In genomic region chr7:1055084-1055450, GRCh38 we compare ENCODE assay signal across 8 cellular contexts. TPM values are rescaled to one million over a fixed set of nuclear protein-coding genes. Genes with fewer than 3 reads are reported as not detected.
DNase-seq lines count a peak whose midpoint lies in the region; ATAC-seq, FAIRE-seq and TF ChIP-seq lines count a peak whose summit lies in the region.

No MANE protein-coding gene starts in this region.

- no peak overlapping the region for H2AFZ ChIP-seq in HepG2 (ENCODE audit: low read length)

- H3K36me3 ChIP-seq in liver (ENCODE audit: control insufficient read depth in 4 of 4, insufficient read depth in 3 of 4, low read depth in 1 of 4, low read length in 3 of 4) (no peaks in the 10 kb centered on the region), HepG2 (replicated peaks in 1 of 2; ENCODE audit: control insufficient read depth in 1 of 2, insufficient read depth in 2 of 2, low read length in 2 of 2) (peaks cover 8 to 14% of the 10 kb centered on the region in 2 experiments; a peak in 4 of 5 replicates), adrenal gland (replicated peaks in 1 of 2) (no peaks in the 10 kb centered on the region), thymus (ENCODE audit: control insufficient read depth, insufficient read depth) (peaks cover 4% of the 10 kb centered on the region)

- intact Hi-C loops in HepG2 (cut with micrococcal nuclease; ENCODE audit: unreplicated experiment) = no loop called here
- intact Hi-C loops in adrenal gland (cut with DNase I) = no loop called here

- in situ Hi-C loops in HepG2 (cut with HindIII; ENCODE audit: extremely low pct_ligation_motif_present, low pct_unique_long_range_greater_than_20kb) = no loop called here

- no peak for TF ChIP-seq POLR2A in HepG2 (IDR thresholded peaks at IDR 0.05; ENCODE audit: insufficient read depth in 1 of 2, low read depth in 2 of 2, low read length in 2 of 2)
- TF ChIP-seq POLR2A in adrenal gland (IDR thresholded peaks at IDR 0.05) = no peak

- H3K79me2 ChIP-seq in HepG2 (ENCODE audit: insufficient read depth, low read length) = no peaks in the 10 kb centered on the region

- TF ChIP-seq CTCF in liver (IDR thresholded peaks at IDR 0.05; ENCODE audit: low read depth, low read length, missing input control) = no peak
- no peak for TF ChIP-seq CTCF in HepG2 (CRISPR knock-in tag; IDR thresholded peaks at IDR 0.05)
- no peak for TF ChIP-seq CTCF in adrenal gland (IDR thresholded peaks at IDR 0.05)

- CTCF ChIA-PET in HepG2 (lab: Yijun Ruan, JAX; ENCODE audit: low intra/inter-chr PET ratio, low total read pairs) = no interaction called here

- FAIRE-seq in HepG2 (lab: Jason Lieb, UNC) = no peak

- no TSS peak for BruUV-seq in HepG2 (replicated peaks; lab: Mats Ljungman, UMichigan)

- H3K9me3 ChIP-seq in liver (ENCODE audit: control insufficient read depth in 4 of 4, low read length in 3 of 4) (no peaks in the 10 kb centered on the region), HepG2 (ENCODE audit: low read length) (no peaks in the 10 kb centered on the region), adrenal gland (replicated peaks in 1 of 3) (no peaks in the 10 kb centered on the region), thymus (ENCODE audit: control insufficient read depth) (no peaks in the 10 kb centered on the region)

- H3K4me2 ChIP-seq in HepG2 (ENCODE audit: low read depth, low read length) = no peak overlapping the region

- H3K27me3 ChIP-seq in liver (ENCODE audit: control insufficient read depth in 4 of 4, insufficient read depth in 4 of 4, low read length in 3 of 4) (no peaks in the 10 kb centered on the region), HepG2 (ENCODE audit: control insufficient read depth in 1 of 2, insufficient read depth in 2 of 2, low read length in 2 of 2) (no peaks in the 10 kb centered on the region), adrenal gland (no peaks in the 10 kb centered on the region), thymus (ENCODE audit: control insufficient read depth, insufficient read depth) (no peaks in the 10 kb centered on the region)

- ATAC-seq in HepG2 (no peak), HG03159 (IDR thresholded peaks at IDR 0.05; ENCODE audit: unreplicated experiment) (no peak), HG02885 (IDR thresholded peaks at IDR 0.05; ENCODE audit: poor library complexity, unreplicated experiment) (no peak)

- H4K20me1 ChIP-seq in HepG2 (ENCODE audit: insufficient read depth, low read length) = no peaks in the 10 kb centered on the region

- peaks cover 1 to 33% (median 6%) of the 10 kb centered on the region in 4 donors for H3K4me1 ChIP-seq in liver (ENCODE audit: control insufficient read depth in 4 of 4, insufficient read depth in 4 of 4, low read length in 3 of 4)
- no peaks in the 10 kb centered on the region for H3K4me1 ChIP-seq in HepG2 (ENCODE audit: insufficient read depth, low read length)
- peaks cover 0 to 40% of the 10 kb centered on the region in 2 donors for H3K4me1 ChIP-seq in adrenal gland (replicated peaks in 1 of 2)
- peaks cover 6% of the 10 kb centered on the region for H3K4me1 ChIP-seq in thymus (ENCODE audit: control insufficient read depth, insufficient read depth, low read length)

- TF ChIP-seq RAD21 in liver (IDR thresholded peaks at IDR 0.05) = no peak
- no peak for TF ChIP-seq RAD21 in HepG2 (CRISPR knock-in tag; IDR thresholded peaks at IDR 0.05)

- POLR2A ChIA-PET in HepG2 (lab: Yijun Ruan, JAX) = no interaction called here

- TF ChIP-seq EP300 in HepG2 (IDR thresholded peaks at IDR 0.05; ENCODE audit: low read depth in 2 of 2, low read length in 2 of 2) (no peak), HepG2 (CRISPR knock-in tag; IDR thresholded peaks at IDR 0.05; ENCODE audit: borderline replicate concordance) (no peak)

- H3K27ac ChIP-seq in liver (ENCODE audit: low read depth in 1 of 2, low read length in 2 of 2) (no peak overlapping the region), HepG2 (ENCODE audit: extremely low read length, insufficient read depth, low read length) (no peak overlapping the region), adrenal gland (peak overlapping the region in 2 of 5 donors; percentile 73 to 88), thymus (ENCODE audit: low read depth) (peak overlapping the region; percentile 25)

- 67% methylated on average over 22 of the region's 22 CpGs for WGBS in liver
- 97% methylated on average over 12 of the region's 22 CpGs for whole genome bisulfite sequencing in HepG2 (ENCODE audit: low lambda C conversion rate)
- WGBS in adrenal gland, 4 donors = 46 to 66% (median 61%) methylated on average over 16 to 22 of the region's 22 CpGs
- 5% methylated on average over 22 of the region's 22 CpGs for WGBS in thymus

- H3K4me3 ChIP-seq in liver (ENCODE audit: low read depth in 1 of 3, low read length in 3 of 3) (no peak overlapping the region), HepG2 (replicated peaks in 1 of 3; ENCODE audit: insufficient read depth in 1 of 3, low read depth in 2 of 3, low read length in 3 of 3) (no peak overlapping the region), adrenal gland (no peak overlapping the region), thymus (ENCODE audit: low read length) (peak overlapping the region; percentile 11)

- no peak overlapping the region for H3K9ac ChIP-seq in liver (ENCODE audit: low read depth in 1 of 2, low read length in 2 of 2)
- H3K9ac ChIP-seq in HepG2 (ENCODE audit: insufficient read depth, low read depth, low read length) = no peak overlapping the region

- DNase-seq in HepG2 (ENCODE audit: low spot score) = no peak
- DNase-seq in adrenal gland = peak in 5 of 7 donors; percentile 41 to 88 (median 51)
- peak; percentile 75 for DNase-seq in medulla oblongata (ENCODE audit: extremely low spot score)
- no peak for DNase-seq in NCI-H1930 (lab: John Stamatoyannopoulos, UW)

TF ChIP-seq in liver, 16 proteins besides CTCF, POLR2A, EP300 and RAD21 (continues in another document):
- peak; percentile 16 for TF ChIP-seq NR2F2 (IDR thresholded peaks at IDR 0.05)

TF ChIP-seq in HepG2, 621 proteins besides CTCF, POLR2A, EP300 and RAD21 (continues in another document):
- TF ChIP-seq, protein P1, sequence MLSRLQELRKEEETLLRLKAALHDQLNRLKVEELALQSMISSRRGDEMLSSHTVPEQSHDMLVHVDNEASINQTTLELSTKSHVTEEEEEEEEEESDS (CRISPR knock-in tag; IDR thresholded peaks at IDR 0.05; ENCODE audit: borderline replicate concordance) = no peak

RNA-seq across cellular contexts. Expression of gene GPR146, which starts 10.7 kb away (rescaled TPM):
- total RNA-seq in liver = 10 to 100 TPM; 27.9 to 33.5 TPM
- 10 to 100 TPM; 15.5 to 25.4 TPM for polyA plus RNA-seq in liver
- 0.84 and 2.0 TPM in 2 replicates for total RNA-seq in HepG2 (2016; rRNA removed; fragmentation: Illumina TruSeq; extraction: Trizol)
- 0.91 and 1.1 TPM in 2 replicates for total RNA-seq in HepG2 (2016; cell fraction: cytosol; rRNA removed; fragmentation: Illumina TruSeq; extraction: Trizol; ENCODE audit: low read depth)
- 0.89 and 1.2 TPM in 2 replicates for total RNA-seq in HepG2 (2016; cell fraction: insoluble cytoplasmic fraction; rRNA removed; fragmentation: Illumina TruSeq; extraction: Trizol)
- 1.9 and 2.7 TPM in 2 replicates for total RNA-seq in HepG2 (2016; cell fraction: membrane; rRNA removed; fragmentation: Illumina TruSeq; extraction: Trizol)
- 1.1 and 3.4 TPM in 2 replicates for total RNA-seq in HepG2 (2016; cell fraction: nucleus; rRNA removed; fragmentation: Illumina TruSeq; extraction: Trizol)
- polyA plus RNA-seq in HepG2 (2011; rRNA removed) = 15.9 and 17.2 TPM in 2 replicates
- 11.4 and 22.4 TPM in 2 replicates for polyA plus RNA-seq in HepG2 (2011; cell fraction: cytosol; rRNA removed)
- polyA plus RNA-seq in HepG2 (2011; cell fraction: nucleus; rRNA removed) = 18.2 and 25.0 TPM in 2 replicates
- polyA plus RNA-seq in HepG2 (2012) = 4.5 and 5.3 TPM in 2 replicates
- polyA plus RNA-seq in HepG2 (2016; cell fraction: cytosol; fragmentation: Illumina TruSeq; extraction: Trizol; ENCODE audit: low read depth) = 2.1 and 2.2 TPM in 2 replicates
- 0.78 and 1.3 TPM in 2 replicates for polyA plus RNA-seq in HepG2 (2016; cell fraction: insoluble cytoplasmic fraction; fragmentation: Illumina TruSeq; extraction: Trizol; ENCODE audit: low read depth)
- 2.3 and 3.4 TPM in 2 replicates for polyA plus RNA-seq in HepG2 (2016; cell fraction: membrane; fragmentation: Illumina TruSeq; extraction: Trizol; ENCODE audit: low read depth)
- 2.2 and 2.5 TPM in 2 replicates for polyA plus RNA-seq in HepG2 (2016; cell fraction: nucleus; fragmentation: Illumina TruSeq; extraction: Trizol; ENCODE audit: insufficient read depth, low read depth)
- 0.87 and 47.8 TPM in 2 replicates for polyA minus RNA-seq in HepG2 (2011; rRNA and poly(A)+ RNA removed; ENCODE audit: low replicate concordance)
- 6.9 and 9.1 TPM in 2 replicates for polyA minus RNA-seq in HepG2 (2011; cell fraction: cytosol; rRNA and poly(A)+ RNA removed)
- polyA minus RNA-seq in HepG2 (2011; cell fraction: nucleus; rRNA and poly(A)+ RNA removed) = 9.3 and 14.0 TPM in 2 replicates
- total RNA-seq in adrenal gland = 10 to 100 TPM in 4 of 8 donors, 1 to 10 TPM in 4; 2.8 to 17.3 (median 9.9) TPM
- polyA plus RNA-seq in adrenal gland = 10 to 100 TPM in 1 of 3 donors, 1 to 10 TPM in 1, under 1 TPM in 1; 0.90 to 14.2 (median 7.9) TPM
- 12.6 TPM for polyA plus RNA-seq in thymus

RNA-seq across cellular contexts. Expression of gene GPER1, which starts 32.8 kb away (rescaled TPM):
- total RNA-seq in liver (1 to 10 TPM; 2.9 to 6.7 TPM), HepG2 (2016; rRNA removed; fragmentation: Illumina TruSeq; extraction: Trizol) (15.2 and 19.7 TPM in 2 replicates), adrenal gland (10 to 100 TPM in 6 of 8 donors, 1 to 10 TPM in 2; 3.5 to 44.1 (median 22.5) TPM)
- polyA plus RNA-seq in liver (10 to 100 TPM in 1 of 2 donors, 1 to 10 TPM in 1; 8.0 to 23.1 TPM), HepG2 (2011; rRNA removed) (12.7 and 16.4 TPM in 2 replicates), adrenal gland (10 to 100 TPM in 1 of 3 donors, 1 to 10 TPM in 2; 1.9 to 22.4 (median 9.1) TPM), thymus (3.4 TPM)
- 11.8 and 14.0 TPM in 2 replicates for total RNA-seq in HepG2 (2016; cell fraction: cytosol; rRNA removed; fragmentation: Illumina TruSeq; extraction: Trizol; ENCODE audit: low read depth)
- total RNA-seq in HepG2 (2016; cell fraction: insoluble cytoplasmic fraction; rRNA removed; fragmentation: Illumina TruSeq; extraction: Trizol) = 14.3 and 19.8 TPM in 2 replicates
- 22.2 and 30.5 TPM in 2 replicates for total RNA-seq in HepG2 (2016; cell fraction: membrane; rRNA removed; fragmentation: Illumina TruSeq; extraction: Trizol)
- 13.6 and 15.7 TPM in 2 replicates for total RNA-seq in HepG2 (2016; cell fraction: nucleus; rRNA removed; fragmentation: Illumina TruSeq; extraction: Trizol)
- 14.9 and 19.2 TPM in 2 replicates for polyA plus RNA-seq in HepG2 (2011; cell fraction: cytosol; rRNA removed)
- 55.4 and 63.5 TPM in 2 replicates for polyA plus RNA-seq in HepG2 (2011; cell fraction: nucleus; rRNA removed)
- 10.5 and 10.7 TPM in 2 replicates for polyA plus RNA-seq in HepG2 (2012)
- 9.9 and 11.3 TPM in 2 replicates for polyA plus RNA-seq in HepG2 (2016; cell fraction: cytosol; fragmentation: Illumina TruSeq; extraction: Trizol; ENCODE audit: low read depth)
- polyA plus RNA-seq in HepG2 (2016; cell fraction: insoluble cytoplasmic fraction; fragmentation: Illumina TruSeq; extraction: Trizol; ENCODE audit: low read depth) = 17.5 and 21.3 TPM in 2 replicates
- 22.0 and 22.5 TPM in 2 replicates for polyA plus RNA-seq in HepG2 (2016; cell fraction: membrane; fragmentation: Illumina TruSeq; extraction: Trizol; ENCODE audit: low read depth)
- polyA plus RNA-seq in HepG2 (2016; cell fraction: nucleus; fragmentation: Illumina TruSeq; extraction: Trizol; ENCODE audit: insufficient read depth, low read depth) = 36.9 and 39.6 TPM in 2 replicates
- 7.5 and 47.4 TPM in 2 replicates for polyA minus RNA-seq in HepG2 (2011; rRNA and poly(A)+ RNA removed; ENCODE audit: low replicate concordance)
- 11.5 and 13.4 TPM in 2 replicates for polyA minus RNA-seq in HepG2 (2011; cell fraction: cytosol; rRNA and poly(A)+ RNA removed)
- polyA minus RNA-seq in HepG2 (2011; cell fraction: nucleus; rRNA and poly(A)+ RNA removed) = 4.2 and 5.7 TPM in 2 replicates

Comparison
In these comparisons a context has a peak if more than half of its experiments do, and no peak if none do; other contexts are left out.
1. DNase-seq: peak in adrenal gland (5 of 7) and medulla oblongata (single experiment); none in HepG2 (single experiment) and NCI-H1930 (0 of 2).